36 cellular contexts compared by ENCODE assay signal in the genomic region with DNA sequence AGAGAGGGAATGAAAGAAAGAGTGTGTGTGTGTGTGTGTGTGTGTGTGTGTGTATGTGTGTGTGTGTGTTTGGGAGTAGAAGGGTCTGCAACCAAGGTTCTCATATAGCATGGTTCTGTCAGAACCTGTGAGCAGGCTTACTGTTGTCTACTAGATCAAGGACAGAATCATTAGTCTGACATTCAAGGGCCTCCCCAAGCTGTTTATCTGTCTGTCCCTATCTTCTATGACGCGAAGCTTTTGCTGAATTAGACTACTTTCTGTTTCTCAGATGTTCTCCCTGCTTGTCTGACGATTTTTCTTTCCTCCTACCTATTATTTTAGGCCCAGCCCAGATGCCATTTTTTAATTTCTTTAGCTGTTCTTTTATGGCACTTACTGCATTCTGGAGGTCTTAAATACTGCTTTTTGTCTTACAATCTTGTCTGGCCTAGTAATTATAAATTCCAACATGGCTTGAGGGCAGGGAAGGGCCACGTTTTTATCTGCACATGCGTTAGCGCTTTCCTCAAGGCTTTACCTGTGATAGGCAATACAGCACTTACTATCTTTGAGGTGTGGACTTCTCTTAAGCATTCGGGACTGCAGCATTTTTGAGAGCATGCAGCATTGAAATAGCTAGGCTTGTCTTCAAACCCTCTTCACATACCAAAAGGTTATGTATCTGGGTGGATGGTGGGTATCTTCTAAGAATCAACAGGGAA.
DNase-seq lines count a peak whose midpoint lies in the region; ATAC-seq, FAIRE-seq and TF ChIP-seq lines count a peak whose summit lies in the region.
"Had no signal": no experiment of that assay in that cellular context is flagged by ENCODE, and none has a peak within 500 bp of the region (broad histone marks: within the 10 kb centered on the region; RNA-seq: fewer than 3 reads in every experiment).

No MANE protein-coding gene starts in this region.

- no peaks in the 10 kb centered on the region for H3K27me3 Mint-ChIP-seq in activated T-helper 17 cell treated with anti-CD3 and anti-CD28 coated beads, Interleukin-2, amount 50 U/mL, for 72 hours
- H3K27me3 Mint-ChIP-seq in T-cell = no peaks in the 10 kb centered on the region
- H3K27me3 Mint-ChIP-seq: activated naive CD8-positive, alpha-beta T cell; IgD-negative memory B cell had no signal

- H3K27me3 ChIP-seq in keratinocyte (ENCODE audit: control insufficient read depth, extremely low read depth, insufficient read depth, low read length) (no peaks in the 10 kb centered on the region), smooth muscle cell (ENCODE audit: low read depth) (no peaks in the 10 kb centered on the region)
- H3K27me3 ChIP-seq: cardiac muscle cell, heart left ventricle, Peyer's patch, suprapubic skin, upper lobe of right lung had no signal

- H3K36me3 Mint-ChIP-seq in activated T-helper 17 cell treated with anti-CD3 and anti-CD28 coated beads, Interleukin-2, amount 50 U/mL, for 72 hours (ENCODE audit: low read depth) = peaks cover 13% of the 10 kb centered on the region
- H3K36me3 Mint-ChIP-seq in T-cell = peaks cover 48% of the 10 kb centered on the region
- H3K36me3 Mint-ChIP-seq: natural killer cell had no signal

- H3K4me2 ChIP-seq in keratinocyte (ENCODE audit: control insufficient read depth, extremely low read depth, insufficient read depth, low read depth, low read length) (peak overlapping the region; percentile 43), smooth muscle cell (peak overlapping the region; percentile 68)

- H3F3A ChIP-seq in smooth muscle cell (ENCODE audit: low read depth) = no peaks in the 10 kb centered on the region

- H3K27ac ChIP-seq in keratinocyte (ENCODE audit: control insufficient read depth, insufficient read depth, low read length) (no peak overlapping the region), smooth muscle cell (ENCODE audit: low read depth) (peak overlapping the region; percentile 25)
- H3K27ac ChIP-seq: 22Rv1, cardiac muscle cell, GM23248, heart left ventricle, lower lobe of right lung, Peyer's patch, suprapubic skin, upper lobe of right lung, VCaP had no signal

- no peak overlapping the region for H3K4me3 Mint-ChIP-seq in activated T-helper 17 cell treated with anti-CD3 and anti-CD28 coated beads, Interleukin-2, amount 50 U/mL, for 72 hours
- peak overlapping the region in 1 of 3 donors; percentile 10 for H3K4me3 Mint-ChIP-seq in T-cell
- H3K4me3 Mint-ChIP-seq: activated naive CD8-positive, alpha-beta T cell; IgD-negative memory B cell; natural killer cell had no signal

- no peaks in the 10 kb centered on the region for H3K4me1 Mint-ChIP-seq in activated T-helper 17 cell treated with anti-CD3 and anti-CD28 coated beads, Interleukin-2, amount 50 U/mL, for 72 hours
- peaks cover 0 to 10% (median 0%) of the 10 kb centered on the region in 3 donors for H3K4me1 Mint-ChIP-seq in T-cell
- H3K4me1 Mint-ChIP-seq: natural killer cell had no signal

- H4K20me1 ChIP-seq in keratinocyte (ENCODE audit: control insufficient read depth, extremely low read depth, insufficient read depth, low read length) (no peaks in the 10 kb centered on the region), smooth muscle cell (ENCODE audit: low read depth) (no peaks in the 10 kb centered on the region)

- H3K4me1 ChIP-seq in keratinocyte (ENCODE audit: control insufficient read depth, extremely low read depth, insufficient read depth, low read length) = peaks cover 11% of the 10 kb centered on the region
- H3K4me1 ChIP-seq in smooth muscle cell (ENCODE audit: low read depth) = no peaks in the 10 kb centered on the region
- H3K4me1 ChIP-seq: lower lobe of right lung, Peyer's patch, upper lobe of right lung had no signal

- H3K36me3 ChIP-seq in keratinocyte (ENCODE audit: control insufficient read depth in 2 of 2, extremely low read depth in 1 of 2, insufficient read depth in 2 of 2, low read length in 2 of 2) (no peaks in the 10 kb centered on the region), smooth muscle cell (ENCODE audit: low read depth) (no peaks in the 10 kb centered on the region)
- H3K36me3 ChIP-seq: cardiac muscle cell, lower lobe of right lung, suprapubic skin had no signal

- H3K9me1 ChIP-seq in keratinocyte (ENCODE audit: control insufficient read depth, extremely low read depth, insufficient read depth, low read length) = no peaks in the 10 kb centered on the region

- H3K9me3 ChIP-seq in keratinocyte (ENCODE audit: control insufficient read depth, low read depth, low read length) (no peaks in the 10 kb centered on the region), smooth muscle cell (replicated peaks; ENCODE audit: low read depth) (no peaks in the 10 kb centered on the region)
- H3K9me3 ChIP-seq: heart left ventricle, lower lobe of right lung, Peyer's patch, suprapubic skin, upper lobe of right lung had no signal

- H3K4me3 ChIP-seq in keratinocyte (ENCODE audit: control insufficient read depth in 2 of 3, extremely low read depth in 1 of 3, insufficient read depth in 2 of 3, low read depth in 1 of 3, low read length in 3 of 3) (no peak overlapping the region), smooth muscle cell (no peak overlapping the region)
- H3K4me3 ChIP-seq: cardiac muscle cell, GM23248, heart left ventricle, lower lobe of right lung, Peyer's patch, suprapubic skin, upper lobe of right lung had no signal

- CTCF ChIA-PET in T-cell (lab: Charles Lee) = no interaction called here

- TF ChIP-seq CTCF in keratinocyte (optimal IDR thresholded peaks at IDR 0.05 in 1 of 3, IDR thresholded peaks at IDR 0.05 in 1 of 3, conservative IDR thresholded peaks at IDR 0.05 in 1 of 3; ENCODE audit: extremely low read depth in 1 of 3, insufficient read depth in 2 of 3, low read length in 3 of 3) (no peak), smooth muscle cell (IDR thresholded peaks at IDR 0.05; ENCODE audit: borderline replicate concordance, insufficient read depth, poor library complexity, severe bottlenecking) (no peak)

- peak; percentile 32 for FAIRE-seq in keratinocyte (lab: Jason Lieb, UNC)
- FAIRE-seq: colon had no signal

- H3K9ac ChIP-seq in keratinocyte (ENCODE audit: control insufficient read depth, extremely low read depth, insufficient read depth, low read length) (no peak overlapping the region), smooth muscle cell (ENCODE audit: low read depth) (no peak overlapping the region)
- H3K9ac ChIP-seq: GM23248 had no signal

- H2AFZ ChIP-seq in keratinocyte (ENCODE audit: control insufficient read depth, low read length) = peak overlapping the region; percentile 35
- H2AFZ ChIP-seq in smooth muscle cell (ENCODE audit: low read depth) = no peak overlapping the region
- H2AFZ ChIP-seq: GM23248 had no signal

- peak overlapping the region; percentile 29 for H3K27ac Mint-ChIP-seq in activated T-helper 17 cell treated with anti-CD3 and anti-CD28 coated beads, Interleukin-2, amount 50 U/mL, for 72 hours
- H3K27ac Mint-ChIP-seq in T-cell = peak overlapping the region in 1 of 2 donors; percentile 66
- H3K27ac Mint-ChIP-seq: activated naive CD8-positive, alpha-beta T cell; IgD-negative memory B cell; natural killer cell had no signal

- dilution Hi-C loops in keratinocyte (cut with MboI; ENCODE audit: extremely low pct_ligation_motif_present, low sequenced_read_pairs) = no loop called here

- peak; percentile 10 for DNase-seq in NCI-H146 treated with DMSO at 0.1 percent for 48 hours (lab: John Stamatoyannopoulos, UW; ENCODE audit: unreplicated experiment)
- no peak for DNase-seq in NCI-H146 (lab: John Stamatoyannopoulos, UW)
- DNase-seq in keratinocyte (ENCODE audit: low read depth, low spot score) = no peak
- DNase-seq in smooth muscle cell (lab: John Stamatoyannopoulos, UW; ENCODE audit: unreplicated experiment) = no peak
- DNase-seq in SKM-1 (lab: John Stamatoyannopoulos, UW; ENCODE audit: unreplicated experiment) = no peak
- DNase-seq in stimulated activated CD4-positive, alpha-beta T cell treated with anti-CD3 and anti-CD28 coated beads, Interleukin-4, amount 100 ng/mL, for 4 hours = no peak
- no peak for DNase-seq in T-cell
- DNase-seq: activated CD4-positive, alpha-beta T cell treated with anti-CD3 and anti-CD28 coated beads for 4 hours; activated effector memory CD4-positive, alpha-beta T cell treated with anti-CD3 and anti-CD28 coated beads, Interleukin-2, amount 50 U/mL, for 16 hours; activated T-cell treated with anti-CD3 and anti-CD28 coated beads, Interleukin-2, amount 50 U/mL, for 1 hour; aorta; C1 segment of cervical spinal cord; DMS79 treated with DMSO at 0.1 percent for 48 hours; effector CD8-positive, alpha-beta T cell; GF-D8; GM23248; heart left ventricle; lower lobe of right lung; natural killer cell; NCI-H1694 treated with DMSO at 0.1 percent for 48 hours; NCI-H2171; Peyer's patch; retina; SIG-M5; stimulated activated naive CD4-positive, alpha-beta T cell treated with Interleukin-2 at 50 U/mL for 16 hours; SW 1271; T-helper 9 cell; upper lobe of right lung had no signal

- no peak for ATAC-seq in activated T-helper 17 cell treated with anti-CD3 and anti-CD28 coated beads, Interleukin-2, amount 50 U/mL, for 72 hours (replicated peaks)
- ATAC-seq in T-cell (replicated peaks in 1 of 4) = no peak
- ATAC-seq: heart left ventricle, lower lobe of right lung, natural killer cell, upper lobe of right lung had no signal

- no peaks in the 10 kb centered on the region for H3K9me3 Mint-ChIP-seq in activated T-helper 17 cell treated with anti-CD3 and anti-CD28 coated beads, Interleukin-2, amount 50 U/mL, for 72 hours
- H3K9me3 Mint-ChIP-seq in T-cell = no peaks in the 10 kb centered on the region
- H3K9me3 Mint-ChIP-seq: IgD-negative memory B cell, natural killer cell had no signal

- H3K79me2 ChIP-seq in keratinocyte (ENCODE audit: control insufficient read depth, insufficient read depth, low read length) = no peaks in the 10 kb centered on the region
- no peaks in the 10 kb centered on the region for H3K79me2 ChIP-seq in smooth muscle cell (ENCODE audit: low read depth)

- POLR2A ChIA-PET in T-cell (lab: Charles Lee) = no interaction called here

- 53% methylated on average over 7 of the region's 7 CpGs for WGBS in smooth muscle cell (ENCODE audit: low lambda C conversion rate)
